ENCODE assay signal across 1 cellular context in the genomic region with DNA sequence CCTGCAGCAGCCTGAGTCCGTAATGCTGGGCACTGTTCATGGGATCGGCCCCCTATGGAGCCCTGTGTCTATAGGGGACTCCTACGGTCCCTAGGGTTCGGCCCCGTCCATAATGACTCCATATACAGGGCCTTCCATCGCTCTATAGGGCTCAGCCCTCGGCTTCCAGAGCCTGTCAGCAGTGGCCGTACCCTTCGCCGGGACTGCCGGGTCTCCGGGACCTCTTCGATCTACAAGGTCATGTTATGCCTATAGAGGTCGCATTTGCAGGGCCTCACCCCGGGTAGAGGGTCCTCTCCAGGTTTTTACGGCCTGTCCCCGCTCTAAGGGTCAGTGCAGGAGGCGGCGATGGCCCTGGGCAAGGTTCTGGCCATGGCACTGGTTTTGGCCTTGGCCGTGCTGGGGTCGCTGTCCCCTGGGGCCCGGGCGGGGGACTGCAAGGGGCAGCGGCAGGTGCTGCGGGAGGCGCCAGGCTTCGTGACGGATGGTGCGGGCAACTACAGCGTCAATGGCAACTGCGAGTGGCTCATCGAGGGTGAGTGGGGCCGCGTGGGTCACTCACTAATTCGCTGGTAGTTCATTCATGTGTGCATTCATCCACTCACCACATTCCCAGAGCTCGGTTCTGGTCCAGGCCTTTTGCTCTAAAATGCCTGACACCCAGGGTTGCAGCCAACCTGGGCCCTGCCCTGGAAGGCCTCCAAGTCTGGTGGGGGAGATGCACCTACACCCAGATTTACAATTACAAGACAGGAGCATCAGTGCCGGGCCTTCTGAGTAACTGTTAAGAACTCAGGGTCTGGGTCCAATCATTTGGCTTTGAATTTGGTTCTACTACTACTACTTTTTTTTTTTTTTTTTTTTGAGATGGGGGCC.
TF ChIP-seq lines count a peak whose summit lies in the region.

No MANE protein-coding gene starts in this region.

TF ChIP-seq in SK-N-SH treated with all-trans-retinoic acid at 6 μM for 48 hours, 23 proteins besides CTCF, POLR2A, EP300 and RAD21 (continued from another document):
- no peak for TF ChIP-seq BACH2 (CRISPR knock-in tag; IDR thresholded peaks at IDR 0.05; ENCODE audit: borderline replicate concordance)
- no peak for TF ChIP-seq SNAI2 (CRISPR knock-in tag; IDR thresholded peaks at IDR 0.05)
- no peak for TF ChIP-seq ZNF565 (CRISPR knock-in tag; conservative IDR thresholded peaks at IDR 0.05; ENCODE audit: low read depth)
- TF ChIP-seq TCF4 (CRISPR knock-in tag; IDR thresholded peaks at IDR 0.05; ENCODE audit: borderline replicate concordance) = no peak
